In genomic region chr3:50474717-50475116, GRCh38 we compare ENCODE assay signal across 15 cellular contexts. TPM values are rescaled to one million over a fixed set of nuclear protein-coding genes. Genes with fewer than 3 reads are reported as not detected.
DNase-seq lines count a peak whose midpoint lies in the region; ATAC-seq, FAIRE-seq and TF ChIP-seq lines count a peak whose summit lies in the region.
"Had no signal": no experiment of that assay in that cellular context is flagged by ENCODE, and none has a peak within 500 bp of the region (broad histone marks: within the 10 kb centered on the region; RNA-seq: fewer than 3 reads in every experiment).

No MANE protein-coding gene starts in this region.

- peaks cover 17% of the 10 kb centered on the region for H3K4me1 Mint-ChIP-seq in activated CD8-positive, alpha-beta T cell treated with anti-CD3 and anti-CD28 coated beads, Interleukin-2, amount 10 ng/mL, durations not matched to agents 7 days and 5 days (ENCODE audit: low read depth)

- no peak overlapping the region for H3K4me3 ChIP-seq in ascending aorta
- no peak overlapping the region for H3K4me3 ChIP-seq in right atrium auricular region
- H3K4me3 ChIP-seq in skeletal muscle satellite cell (ENCODE audit: low read length), result no peak overlapping the region
- no peak overlapping the region for H3K4me3 ChIP-seq in vagina
- H3K4me3 ChIP-seq: mucosa of descending colon had no signal

- no peaks in the 10 kb centered on the region for H3K27me3 ChIP-seq in ascending aorta
- H3K27me3 ChIP-seq in right atrium auricular region, result no peaks in the 10 kb centered on the region
- H3K27me3 ChIP-seq in skeletal muscle satellite cell (ENCODE audit: control insufficient read depth, insufficient read depth, low read length), result peaks cover 27% of the 10 kb centered on the region
- H3K27me3 ChIP-seq in vagina, result no peaks in the 10 kb centered on the region

- ATAC-seq in activated CD8-positive, alpha-beta T cell treated with anti-CD3 and anti-CD28 coated beads, Interleukin-2, amount 10 ng/mL, durations not matched to agents 7 days and 5 days, result no peak
- ATAC-seq: esophagus mucosa, mucosa of descending colon had no signal

- TF ChIP-seq POLR2A in H54 (IDR thresholded peaks at IDR 0.05; ENCODE audit: low read depth, low read length) (no peak), vagina (IDR thresholded peaks at IDR 0.05) (no peak)

- no peak overlapping the region for H3K4me3 Mint-ChIP-seq in activated CD8-positive, alpha-beta T cell treated with anti-CD3 and anti-CD28 coated beads, Interleukin-2, amount 10 ng/mL, durations not matched to agents 7 days and 5 days
- H3K4me3 Mint-ChIP-seq: CD4-positive, alpha-beta T cell had no signal

- peak overlapping the region; percentile 19 for H3K4me2 ChIP-seq in skeletal muscle satellite cell (ENCODE audit: low read length)

- H3K9ac ChIP-seq in skeletal muscle satellite cell (ENCODE audit: low read depth, low read length), result no peak overlapping the region

- POLR2A ChIA-PET in activated CD8-positive, alpha-beta T cell treated with anti-CD3 and anti-CD28 coated beads, Interleukin-2, amount 10 ng/mL, durations not matched to agents 7 days and 5 days (lab: Charles Lee), result interaction anchor here (0.5 to 0.6 kb wide), 2 partner anchors 12 to 476 kb away, joined by 3 read pairs; no protein-coding TSS in a partner anchor

- peak; percentile 41 for DNase-seq in H54 (ENCODE audit: insufficient read length, low spot score)
- DNase-seq in ascending aorta (ENCODE audit: low spot score in 2 of 2), result peak in 1 of 2 donors; percentile 38
- DNase-seq in right atrium auricular region (ENCODE audit: low spot score), result no peak
- no peak for DNase-seq in activated CD8-positive, alpha-beta T cell treated with anti-CD3 and anti-CD28 coated beads, Interleukin-2, amount 10 ng/mL, durations not matched to agents 7 days and 5 days
- DNase-seq in activated CD4-positive, alpha-beta T cell treated with anti-CD3 and anti-CD28 coated beads, Interleukin-2, amount 50 U/mL, for 4 hours, result no peak
- no peak for DNase-seq in vagina (ENCODE audit: extremely low spot score in 2 of 2)
- no peak for DNase-seq in NCI-H2081 treated with DMSO at 0.1 percent for 48 hours (lab: John Stamatoyannopoulos, UW)
- DNase-seq: activated CD8-positive, alpha-beta memory T cell treated with anti-CD3 and anti-CD28 coated beads, Interleukin-2, amount 50 U/mL, for 4 hours; activated naive CD4-positive, alpha-beta T cell treated with anti-CD3 and anti-CD28 coated beads, Interleukin-2, amount 50 U/mL, for 16 hours; CD4-positive, alpha-beta T cell; MM.1S; mucosa of descending colon; stimulated activated naive CD4-positive, alpha-beta T cell treated with Interleukin-2 at 50 U/mL for 16 hours had no signal

- intact Hi-C loops in ascending aorta (cut with DNase I), result no loop called here
- intact Hi-C loops in vagina (cut with DNase I), result no loop called here

- no peak overlapping the region for H3K27ac Mint-ChIP-seq in activated CD8-positive, alpha-beta T cell treated with anti-CD3 and anti-CD28 coated beads, Interleukin-2, amount 10 ng/mL, durations not matched to agents 7 days and 5 days
- H3K27ac Mint-ChIP-seq: CD4-positive, alpha-beta T cell had no signal

- FAIRE-seq in H54 (lab: Jason Lieb, UNC), result peak; percentile 30

- CTCF ChIA-PET in activated CD8-positive, alpha-beta T cell treated with anti-CD3 and anti-CD28 coated beads, Interleukin-2, amount 10 ng/mL, durations not matched to agents 7 days and 5 days (lab: Charles Lee), result interaction anchor here (2.1 kb wide), 1 partner anchor 12 kb away, joined by 4 read pairs; no protein-coding TSS in a partner anchor

- TF ChIP-seq CTCF in ascending aorta (IDR thresholded peaks at IDR 0.05) (no peak), right atrium auricular region (IDR thresholded peaks at IDR 0.05) (no peak), vagina (IDR thresholded peaks at IDR 0.05) (no peak)

- no peaks in the 10 kb centered on the region for H3K27me3 Mint-ChIP-seq in activated CD8-positive, alpha-beta T cell treated with anti-CD3 and anti-CD28 coated beads, Interleukin-2, amount 10 ng/mL, durations not matched to agents 7 days and 5 days (ENCODE audit: low read depth)
- H3K27me3 Mint-ChIP-seq: CD4-positive, alpha-beta T cell had no signal

- peak overlapping the region; percentile 86 to 89 for H3K27ac ChIP-seq in ascending aorta
- H3K27ac ChIP-seq in right atrium auricular region, result peak overlapping the region; percentile 23 to 57
- no peak overlapping the region for H3K27ac ChIP-seq in vagina

- H3K4me1 ChIP-seq in ascending aorta (peaks cover 0 to 12% of the 10 kb centered on the region in 2 donors), right atrium auricular region (peaks cover 0 to 18% of the 10 kb centered on the region in 2 donors), skeletal muscle satellite cell (ENCODE audit: control insufficient read depth, insufficient read depth, low read length) (peaks cover 12% of the 10 kb centered on the region), vagina (no peaks in the 10 kb centered on the region)

- H3K9me3 ChIP-seq in ascending aorta, result no peaks in the 10 kb centered on the region
- H3K9me3 ChIP-seq in right atrium auricular region, result no peaks in the 10 kb centered on the region
- no peaks in the 10 kb centered on the region for H3K9me3 ChIP-seq in skeletal muscle satellite cell (replicated peaks; ENCODE audit: low read length)
- no peaks in the 10 kb centered on the region for H3K9me3 ChIP-seq in vagina
- H3K9me3 ChIP-seq: mucosa of descending colon had no signal

- no peaks in the 10 kb centered on the region for H3K36me3 Mint-ChIP-seq in activated CD8-positive, alpha-beta T cell treated with anti-CD3 and anti-CD28 coated beads, Interleukin-2, amount 10 ng/mL, durations not matched to agents 7 days and 5 days (ENCODE audit: low read depth)

- no peaks in the 10 kb centered on the region for H3K9me3 Mint-ChIP-seq in activated CD8-positive, alpha-beta T cell treated with anti-CD3 and anti-CD28 coated beads, Interleukin-2, amount 10 ng/mL, durations not matched to agents 7 days and 5 days (ENCODE audit: insufficient read depth)
- H3K9me3 Mint-ChIP-seq: CD4-positive, alpha-beta T cell had no signal

- H3K36me3 ChIP-seq in ascending aorta (no peaks in the 10 kb centered on the region), right atrium auricular region (no peaks in the 10 kb centered on the region), skeletal muscle satellite cell (ENCODE audit: insufficient read depth, low read length) (no peaks in the 10 kb centered on the region), vagina (no peaks in the 10 kb centered on the region)

RNA-seq across cellular contexts. Expression of gene CACNA2D2, which starts 28.7 kb away (rescaled TPM):
- total RNA-seq in ascending aorta, result 0.85 TPM
- 1 to 10 TPM; 3.7 to 6.2 TPM for total RNA-seq in right atrium auricular region
- total RNA-seq in skeletal muscle satellite cell (2012; rRNA removed), result under 0.01 TPM in 1 of 2 replicates, not detected in the other
- total RNA-seq in activated CD8-positive, alpha-beta T cell treated with anti-CD3 and anti-CD28 coated beads, Interleukin-2, amount 10 ng/mL, durations not matched to agents 7 days and 5 days, result under 1 TPM; 0.78 to 0.95 TPM
- 2.5 TPM for total RNA-seq in vagina
